Comparison of ENCODE assay signal across 9 cellular contexts in the genomic region with DNA sequence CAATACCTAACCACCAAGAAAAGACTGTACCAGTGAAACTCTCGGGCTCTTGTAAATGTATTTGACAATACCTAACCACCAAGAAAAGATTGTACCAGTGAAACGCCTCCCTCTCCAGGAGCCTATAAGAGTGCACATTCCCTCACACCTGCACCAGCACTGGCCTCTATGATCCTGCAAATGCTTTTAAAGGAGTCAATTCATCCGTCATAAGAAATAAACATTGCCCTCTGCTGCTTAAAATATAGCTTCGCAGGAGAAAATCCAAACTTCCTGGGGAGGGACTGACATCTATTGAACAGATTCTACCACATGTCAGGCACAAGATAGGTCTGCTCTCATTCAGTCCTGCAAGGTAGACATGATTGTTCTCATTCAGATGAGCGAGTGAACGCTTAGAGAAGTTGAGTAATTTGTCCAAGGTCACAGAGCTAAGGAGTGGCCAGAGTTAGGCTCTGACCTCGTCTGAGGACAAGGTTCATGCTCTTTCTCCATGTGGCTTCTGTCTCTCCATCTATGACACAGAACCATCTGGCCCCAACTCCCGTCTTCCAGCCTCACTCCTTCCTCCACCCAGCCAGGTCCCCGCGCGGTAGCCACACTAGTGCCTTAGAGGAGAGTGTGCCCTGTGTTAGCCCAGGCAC. TPM values are rescaled to one million over a fixed set of nuclear protein-coding genes. Genes with fewer than 3 reads are reported as not detected.
DNase-seq lines count a peak whose midpoint lies in the region; ATAC-seq and TF ChIP-seq lines count a peak whose summit lies in the region.
"Had no signal": no experiment of that assay in that cellular context is flagged by ENCODE, and none has a peak within 500 bp of the region (broad histone marks: within the 10 kb centered on the region; RNA-seq: fewer than 3 reads in every experiment).

No MANE protein-coding gene starts in this region.

- H3K9me2 ChIP-seq in PC-3 (replicated peaks; ENCODE audit: low read length) = no peaks in the 10 kb centered on the region

- H3K4me1 ChIP-seq in PC-3 (ENCODE audit: insufficient read depth, low read length) (peaks cover 38% of the 10 kb centered on the region), endodermal cell (ENCODE audit: control insufficient read depth, insufficient read depth, low read length) (peaks cover 10% of the 10 kb centered on the region), muscle layer of colon (ENCODE audit: insufficient read depth, low read length) (peaks cover 54% of the 10 kb centered on the region)

- intact Hi-C loops in PC-3 (cut with micrococcal nuclease) = loop anchor here (1.0 to 2.0 kb wide), 4 partner anchors 72 to 245 kb away; no protein-coding TSS in a partner anchor
- intact Hi-C loops in activated CD4-positive, alpha-beta memory T cell treated with anti-CD3 and anti-CD28 coated beads for 36 hours (cut with micrococcal nuclease) = no loop called here

- peak; percentile 56 for ATAC-seq in PC-3
- ATAC-seq in GM18868 (IDR thresholded peaks at IDR 0.05; ENCODE audit: unreplicated experiment) = no peak

- DNase-seq in BJ (ENCODE audit: low read depth) = peak; percentile 59
- peak; percentile 76 for DNase-seq in HFFc6
- peak; percentile 92 for DNase-seq in PC-3
- DNase-seq in endodermal cell = no peak
- no peak for DNase-seq in activated CD4-positive, alpha-beta memory T cell treated with anti-CD3 and anti-CD28 coated beads for 36 hours
- DNase-seq in NK-92 treated with Interleukin-12 subunit alpha and Interleukin-12 subunit beta, amount 100 ng/mL, for 24 hours (lab: John Stamatoyannopoulos, UW) = no peak
- DNase-seq: stimulated activated naive B cell treated with anti-CD40 and anti-IgM and Interleukin-4, amounts not matched to agents 10 μg/mL and 1 μg/mL and 100 μg/mL, for 72 hours had no signal

- H3K27me3 Mint-ChIP-seq in HFFc6 (ENCODE audit: insufficient read depth) (peaks cover 3% of the 10 kb centered on the region), endodermal cell (ENCODE audit: insufficient read depth) (peaks cover 1% of the 10 kb centered on the region)
- peaks cover 11% of the 10 kb centered on the region for H3K27me3 Mint-ChIP-seq in activated CD4-positive, alpha-beta memory T cell treated with anti-CD3 and anti-CD28 coated beads for 36 hours

- peaks cover 44% of the 10 kb centered on the region for H3K4me1 Mint-ChIP-seq in HFFc6 (ENCODE audit: low read depth)
- H3K4me1 Mint-ChIP-seq in endodermal cell = peaks cover 6% of the 10 kb centered on the region
- H3K4me1 Mint-ChIP-seq in activated CD4-positive, alpha-beta memory T cell treated with anti-CD3 and anti-CD28 coated beads for 36 hours (ENCODE audit: low read depth) = no peaks in the 10 kb centered on the region
- H3K4me1 Mint-ChIP-seq: stimulated activated naive B cell treated with anti-CD40 and anti-IgM and Interleukin-4, amounts not matched to agents 10 μg/mL and 1 μg/mL and 100 μg/mL, for 72 hours had no signal

- WGBS in endodermal cell (ENCODE audit: insufficient coverage in 1 of 2, insufficient read length in 1 of 2), 2 experiments = 91 to 93% methylated on average over 7 to 11 of the region's 11 CpGs

- H3K9me3 Mint-ChIP-seq in HFFc6 (0 out of 2 replicates have a peak, but pooled peaks cover 4% of the 10 kb centered on the region), endodermal cell (no peaks in the 10 kb centered on the region)
- H3K9me3 Mint-ChIP-seq in activated CD4-positive, alpha-beta memory T cell treated with anti-CD3 and anti-CD28 coated beads for 36 hours = no peaks in the 10 kb centered on the region
- H3K9me3 Mint-ChIP-seq: stimulated activated naive B cell treated with anti-CD40 and anti-IgM and Interleukin-4, amounts not matched to agents 10 μg/mL and 1 μg/mL and 100 μg/mL, for 72 hours had no signal

- TF ChIP-seq CTCF in BJ (IDR thresholded peaks at IDR 0.05; ENCODE audit: insufficient read depth, low read depth, low read length) (peak; percentile 49), HFFc6 (IDR thresholded peaks at IDR 0.05) (peak; percentile 80), PC-3 (conservative IDR thresholded peaks at IDR 0.05; ENCODE audit: low read depth, low read length) (peak; percentile 89), endodermal cell (conservative IDR thresholded peaks at IDR 0.05) (peak; percentile 36)

- BruUV-seq in PC-3 (replicated peaks; lab: Mats Ljungman, UMichigan) = no TSS peak

- no peaks in the 10 kb centered on the region for H3F3A ChIP-seq in PC-3 (ENCODE audit: low read length, unreplicated experiment)

- H3K27me3 ChIP-seq in BJ (ENCODE audit: control insufficient read depth, insufficient read depth, low read length) (no peaks in the 10 kb centered on the region), PC-3 (ENCODE audit: low read length) (no peaks in the 10 kb centered on the region), endodermal cell (ENCODE audit: control insufficient read depth, insufficient read depth, low read length, poor library complexity, severe bottlenecking) (no peaks in the 10 kb centered on the region), muscle layer of colon (ENCODE audit: control insufficient read depth in 1 of 2, insufficient read depth in 2 of 2, low read length in 2 of 2) (no peaks in the 10 kb centered on the region)

- peaks cover 12% of the 10 kb centered on the region for H3K36me3 Mint-ChIP-seq in HFFc6 (ENCODE audit: low read depth)
- no peaks in the 10 kb centered on the region for H3K36me3 Mint-ChIP-seq in endodermal cell (ENCODE audit: low read depth)
- H3K36me3 Mint-ChIP-seq in activated CD4-positive, alpha-beta memory T cell treated with anti-CD3 and anti-CD28 coated beads for 36 hours = no peaks in the 10 kb centered on the region
- H3K36me3 Mint-ChIP-seq: stimulated activated naive B cell treated with anti-CD40 and anti-IgM and Interleukin-4, amounts not matched to agents 10 μg/mL and 1 μg/mL and 100 μg/mL, for 72 hours had no signal

- H3K36me3 ChIP-seq in BJ (ENCODE audit: control insufficient read depth, insufficient read depth, low read length) (no peaks in the 10 kb centered on the region), PC-3 (ENCODE audit: low read depth, low read length) (no peaks in the 10 kb centered on the region), endodermal cell (ENCODE audit: control insufficient read depth, insufficient read depth, low read length) (no peaks in the 10 kb centered on the region), muscle layer of colon (ENCODE audit: insufficient read depth, low read length) (no peaks in the 10 kb centered on the region)

- H3K4me3 ChIP-seq in BJ (ENCODE audit: low read depth, low read length) (no peak overlapping the region), PC-3 (ENCODE audit: low read length) (no peak overlapping the region), endodermal cell (ENCODE audit: low read length) (no peak overlapping the region), muscle layer of colon (ENCODE audit: low read depth in 1 of 2, low read length in 2 of 2) (no peak overlapping the region)

- CTCF ChIA-PET in BJ (lab: Yijun Ruan, JAX) = interaction anchor here (0.8 to 2.3 kb wide), 8 partner anchors 8 to 181 kb away, joined by 3 to 9 read pairs (median 4); no protein-coding TSS in a partner anchor
- CTCF ChIA-PET in PC-3 (lab: Charles Lee) = interaction anchor here (0.5 to 1.4 kb wide), 5 partner anchors 20 to 220 kb away, joined by 3 to 11 read pairs (median 5); no protein-coding TSS in a partner anchor
- CTCF ChIA-PET in activated CD4-positive, alpha-beta memory T cell treated with anti-CD3 and anti-CD28 coated beads for 36 hours (lab: Charles Lee) = no interaction called here

- H3K9me3 ChIP-seq in PC-3 (ENCODE audit: low read length) = no peaks in the 10 kb centered on the region
- H3K9me3 ChIP-seq in endodermal cell (ENCODE audit: control insufficient read depth, low read length) = no peaks in the 10 kb centered on the region
- H3K9me3 ChIP-seq in muscle layer of colon (ENCODE audit: low read length) = no peaks in the 10 kb centered on the region

- no peaks in the 10 kb centered on the region for H3K79me2 ChIP-seq in PC-3 (ENCODE audit: low read length)

- H3K9ac ChIP-seq in PC-3 (ENCODE audit: low read length) = peak overlapping the region; percentile 8; the same call in 1 of the 2 replicates
- H3K9ac ChIP-seq in endodermal cell (ENCODE audit: extremely low read depth, low read length, poor library complexity, severe bottlenecking) = no peak overlapping the region
- no peak overlapping the region for H3K9ac ChIP-seq in muscle layer of colon (ENCODE audit: low read length)

- H2AFZ ChIP-seq in PC-3 (ENCODE audit: low read length) = peak overlapping the region; percentile 69

- H3K4me3 Mint-ChIP-seq in HFFc6 = no peak overlapping the region
- H3K4me3 Mint-ChIP-seq in endodermal cell = no peak overlapping the region
- H3K4me3 Mint-ChIP-seq in activated CD4-positive, alpha-beta memory T cell treated with anti-CD3 and anti-CD28 coated beads for 36 hours = no peak overlapping the region
- H3K4me3 Mint-ChIP-seq: stimulated activated naive B cell treated with anti-CD40 and anti-IgM and Interleukin-4, amounts not matched to agents 10 μg/mL and 1 μg/mL and 100 μg/mL, for 72 hours had no signal

- POLR2A ChIA-PET in BJ (lab: Charles Lee) (no interaction called here), PC-3 (lab: Charles Lee; ENCODE audit: unreplicated experiment) (no interaction called here)
- POLR2A ChIA-PET in activated CD4-positive, alpha-beta memory T cell treated with anti-CD3 and anti-CD28 coated beads for 36 hours (lab: Charles Lee) = no interaction called here

- no peaks in the 10 kb centered on the region for H4K20me1 ChIP-seq in PC-3 (ENCODE audit: low read length)

- H3K27ac Mint-ChIP-seq in HFFc6 (no peak overlapping the region), endodermal cell (no peak overlapping the region)
- no peak overlapping the region for H3K27ac Mint-ChIP-seq in activated CD4-positive, alpha-beta memory T cell treated with anti-CD3 and anti-CD28 coated beads for 36 hours
- H3K27ac Mint-ChIP-seq: stimulated activated naive B cell treated with anti-CD40 and anti-IgM and Interleukin-4, amounts not matched to agents 10 μg/mL and 1 μg/mL and 100 μg/mL, for 72 hours had no signal

- H3K27ac ChIP-seq in PC-3 (ENCODE audit: low read length) = peak overlapping the region; percentile 53
- H3K27ac ChIP-seq in endodermal cell (ENCODE audit: low read depth, low read length) = no peak overlapping the region
- peak overlapping the region; percentile 25 for H3K27ac ChIP-seq in muscle layer of colon (ENCODE audit: low read depth, low read length)

- H3K4me2 ChIP-seq in PC-3 (ENCODE audit: low read length) = no peak overlapping the region; the same call in 1 of the 2 replicates

RNA-seq across cellular contexts. Expression of a gene that starts 38.7 kb away (rescaled TPM):
- polyA plus RNA-seq in BJ (2011; rRNA removed) = 166 and 236 TPM in 2 replicates
- polyA minus RNA-seq in BJ (2011; rRNA and poly(A)+ RNA removed) = 114 and 156 TPM in 2 replicates
- total RNA-seq in HFFc6 (2021; fragmentation: NEBNext Ultra II Directional; extraction: Animal tissue kit (Norgen Biotek cat#: 25700)) = 100 to 1,000 TPM; 379 to 441 (median 410) TPM
- total RNA-seq in PC-3 (2014; rRNA removed) (91.9 and 112 TPM in 2 replicates), endodermal cell (10 to 100 TPM; 82.4 to 82.9 TPM)
- polyA plus RNA-seq in endodermal cell (2013, experiment 1 of 2) = 73.4 TPM
- polyA plus RNA-seq in endodermal cell (2013, experiment 2 of 2) = 71.3 TPM
- total RNA-seq in activated CD4-positive, alpha-beta memory T cell treated with anti-CD3 and anti-CD28 coated beads for 36 hours = 10 to 100 TPM; 31.4 to 36.5 TPM

Comparison
In these comparisons a context has a peak if more than half of its experiments do, and no peak if none do; other contexts are left out.
1. DNase-seq: peak in BJ (single experiment), HFFc6 (single experiment) and PC-3 (single experiment); none in endodermal cell (single experiment), activated CD4-positive, alpha-beta memory T cell treated with anti-CD3 and anti-CD28 coated beads for 36 hours (single experiment) and NK-92 treated with Interleukin-12 subunit alpha and Interleukin-12 subunit beta, amount 100 ng/mL, for 24 hours (single experiment).
2. CTCF ChIP-seq: peak in every context shown above with its lines; median percentile 89 in PC-3; 80 in HFFc6; 49 in BJ; 36 in endodermal cell.